Comparison of ENCODE assay signal across 9 cellular contexts in the genomic region with DNA sequence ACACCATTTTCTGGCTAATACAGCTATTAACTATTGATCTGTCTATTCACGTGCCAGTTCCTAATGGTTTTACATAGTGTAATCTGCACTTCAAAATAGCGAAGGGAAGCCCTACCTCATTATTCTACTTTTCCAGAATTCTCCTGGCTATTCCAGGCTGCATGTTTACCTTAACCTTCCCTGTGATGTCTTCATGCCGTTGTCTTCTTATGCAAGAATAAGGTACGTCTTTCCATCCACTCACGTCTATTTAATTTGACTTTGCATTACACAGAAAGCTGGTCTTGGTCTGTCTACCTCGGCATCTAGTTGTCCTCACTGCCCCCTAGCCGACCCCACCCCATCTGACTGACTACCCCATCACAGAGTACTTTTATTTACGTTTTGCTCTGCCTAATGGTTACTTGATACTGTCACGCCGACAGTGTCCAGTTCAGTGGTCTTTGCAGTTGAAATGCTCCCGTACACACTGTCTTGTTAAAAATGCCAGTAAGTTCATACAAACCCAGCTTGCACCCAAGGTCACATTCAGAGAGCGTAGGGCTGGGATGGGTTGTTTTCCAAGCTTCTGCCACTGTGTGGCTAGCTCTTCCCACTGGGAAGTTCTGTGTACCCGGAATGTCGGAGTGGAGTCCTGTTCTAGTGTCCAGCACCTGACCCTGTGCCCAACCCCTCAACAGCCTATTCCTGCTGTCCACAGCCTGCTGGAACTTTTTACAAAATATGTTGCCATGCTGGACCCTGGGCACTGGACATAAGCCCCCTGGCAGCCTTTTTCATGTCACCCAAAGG. TPM values are rescaled to one million over a fixed set of nuclear protein-coding genes. Genes with fewer than 3 reads are reported as not detected.
DNase-seq lines count a peak whose midpoint lies in the region; ATAC-seq and TF ChIP-seq lines count a peak whose summit lies in the region.
"Had no signal": no experiment of that assay in that cellular context is flagged by ENCODE, and none has a peak within 500 bp of the region (broad histone marks: within the 10 kb centered on the region; RNA-seq: fewer than 3 reads in every experiment).

No MANE protein-coding gene starts in this region.

- H2AFZ ChIP-seq in SU-DHL-6 (ENCODE audit: low read depth, low read length, severe bottlenecking): no peak overlapping the region
- no peak overlapping the region for H2AFZ ChIP-seq in fibroblast of lung (ENCODE audit: low read length)

- peaks cover 11% of the 10 kb centered on the region for H3K4me1 ChIP-seq in fibroblast of lung (ENCODE audit: control insufficient read depth, extremely low read depth, insufficient read depth, low read length)

- H3K79me2 ChIP-seq in SU-DHL-6 (ENCODE audit: insufficient read depth, low read length) (peaks cover 18% of the 10 kb centered on the region), fibroblast of lung (ENCODE audit: control insufficient read depth, insufficient read depth, low read length) (peaks cover 93% of the 10 kb centered on the region)

- no peak overlapping the region for H3K4me3 ChIP-seq in SU-DHL-6 (ENCODE audit: insufficient read depth, low read length, poor library complexity, severe bottlenecking)
- H3K4me3 ChIP-seq in fibroblast of lung (replicated peaks in 1 of 4; ENCODE audit: control extremely low read depth in 1 of 4, insufficient read depth in 1 of 4, low read depth in 3 of 4, low read length in 4 of 4): peak overlapping the region in 1 of 4 experiments; percentile 35

- H3K36me3 ChIP-seq in SU-DHL-6 (ENCODE audit: low read length) (peaks cover 14% of the 10 kb centered on the region), fibroblast of lung (ENCODE audit: control insufficient read depth, insufficient read depth, low read length) (peaks cover 38% of the 10 kb centered on the region)

- no peaks in the 10 kb centered on the region for H3K27me3 ChIP-seq in SU-DHL-6 (ENCODE audit: low read length)
- no peaks in the 10 kb centered on the region for H3K27me3 ChIP-seq in fibroblast of lung (ENCODE audit: control insufficient read depth, insufficient read depth, low read length)

- peaks cover 95% of the 10 kb centered on the region for H3F3A ChIP-seq in SU-DHL-6 (ENCODE audit: insufficient read depth)

- H3K9ac ChIP-seq in SU-DHL-6 (ENCODE audit: low read length): no peak overlapping the region
- no peak overlapping the region for H3K9ac ChIP-seq in fibroblast of lung (ENCODE audit: insufficient read depth, low read length)

- intact Hi-C loops in posterior vena cava (cut with DNase I): no loop called here

- ATAC-seq in HG02798 (IDR thresholded peaks at IDR 0.05; ENCODE audit: poor library complexity, unreplicated experiment) (no peak), HG02763 (IDR thresholded peaks at IDR 0.05; ENCODE audit: unreplicated experiment) (no peak)

- DNase-seq in EL: peak; percentile 10
- peak in 1 of 2 donors; percentile 53 for DNase-seq in fibroblast of lung (ENCODE audit: low read depth in 2 of 2)
- DNase-seq in posterior vena cava (ENCODE audit: low spot score): peak; percentile 56
- DNase-seq in UCSD-AML1 (lab: John Stamatoyannopoulos, UW; ENCODE audit: unreplicated experiment): no peak
- DNase-seq in NCI-H2196 treated with DMSO at 0.1 percent for 48 hours (lab: John Stamatoyannopoulos, UW; ENCODE audit: unreplicated experiment): no peak
- DNase-seq: NCI-H1105 had no signal

- no peaks in the 10 kb centered on the region for H4K20me1 ChIP-seq in SU-DHL-6 (ENCODE audit: low read depth, low read length)
- peaks cover 13% of the 10 kb centered on the region for H4K20me1 ChIP-seq in fibroblast of lung (ENCODE audit: control insufficient read depth, extremely low read depth, insufficient read depth, low read length)

- no peaks in the 10 kb centered on the region for H3K9me2 ChIP-seq in SU-DHL-6 (replicated peaks; ENCODE audit: insufficient read depth, low read length)

- H3K4me2 ChIP-seq in SU-DHL-6 (ENCODE audit: low read depth, low read length, poor library complexity, severe bottlenecking) (no peak overlapping the region), fibroblast of lung (ENCODE audit: extremely low read depth, insufficient read depth, low read length) (peak overlapping the region; percentile 61)

- H3K9me3 ChIP-seq in SU-DHL-6 (ENCODE audit: insufficient read depth, low read length): no peaks in the 10 kb centered on the region
- H3K9me3 ChIP-seq in fibroblast of lung (ENCODE audit: control insufficient read depth, insufficient read depth, low read depth, low read length): no peaks in the 10 kb centered on the region

- H3K27ac ChIP-seq in SU-DHL-6 (ENCODE audit: low read depth, low read length) (peak overlapping the region; percentile 98; the same call in 1 of the 2 replicates), fibroblast of lung (ENCODE audit: insufficient read depth, low read length) (peak overlapping the region; percentile 1)

- TF ChIP-seq CTCF in SU-DHL-6 (IDR thresholded peaks at IDR 0.05; ENCODE audit: insufficient read depth, low read length, poor library complexity, severe bottlenecking): no peak
- no peak for TF ChIP-seq CTCF in fibroblast of lung (conservative IDR thresholded peaks at IDR 0.05 in 1 of 2, IDR thresholded peaks at IDR 0.05 in 1 of 2; ENCODE audit: low read depth in 1 of 2, low read length in 2 of 2)

RNA-seq across cellular contexts. Expression of a gene that starts 15.0 kb away (rescaled TPM):
- 177 and 299 TPM in 2 replicates for total RNA-seq in fibroblast of lung
- polyA plus RNA-seq in fibroblast of lung: 40.6 and 40.9 TPM in 2 replicates
- polyA plus RNA-seq in fibroblast of lung (2012): 140 and 151 TPM in 2 replicates
- 61.4 and 179 TPM in 2 replicates for polyA minus RNA-seq in fibroblast of lung (ENCODE audit: low replicate concordance)
- 1,000 to 10,000 TPM in 1 of 2 donors, 100 to 1,000 TPM in 1; 742 to 1,004 TPM for total RNA-seq in posterior vena cava

RNA-seq across cellular contexts. Expression of a gene that starts 51.2 kb away (rescaled TPM):
- total RNA-seq in fibroblast of lung (14.9 and 17.5 TPM in 2 replicates), posterior vena cava (10 to 100 TPM; 19.0 to 20.7 TPM)
- 13.7 and 15.3 TPM in 2 replicates for polyA plus RNA-seq in fibroblast of lung
- polyA plus RNA-seq in fibroblast of lung (2012): 15.2 and 15.4 TPM in 2 replicates
- polyA minus RNA-seq in fibroblast of lung (ENCODE audit: low replicate concordance): 26.4 and 28.1 TPM in 2 replicates

RNA-seq across cellular contexts. Expression of a gene that starts 55.2 kb away (rescaled TPM):
- total RNA-seq in fibroblast of lung: 1.0 and 1.5 TPM in 2 replicates
- 0.50 and 0.52 TPM in 2 replicates for polyA plus RNA-seq in fibroblast of lung
- 0.98 and 1.0 TPM in 2 replicates for polyA plus RNA-seq in fibroblast of lung (2012)
- polyA minus RNA-seq in fibroblast of lung (ENCODE audit: low replicate concordance): 0.85 and 1.8 TPM in 2 replicates
- total RNA-seq in posterior vena cava: 1 to 10 TPM; 6.1 to 9.6 TPM

Comparison
In these comparisons a context has a peak if more than half of its experiments do, and no peak if none do; other contexts are left out.
1. DNase-seq: peak in EL (single experiment) and posterior vena cava (single experiment); none in UCSD-AML1 (single experiment) and NCI-H2196 treated with DMSO at 0.1 percent for 48 hours (single experiment).